ENCODE assay signal across 15 cellular contexts in the genomic region with DNA sequence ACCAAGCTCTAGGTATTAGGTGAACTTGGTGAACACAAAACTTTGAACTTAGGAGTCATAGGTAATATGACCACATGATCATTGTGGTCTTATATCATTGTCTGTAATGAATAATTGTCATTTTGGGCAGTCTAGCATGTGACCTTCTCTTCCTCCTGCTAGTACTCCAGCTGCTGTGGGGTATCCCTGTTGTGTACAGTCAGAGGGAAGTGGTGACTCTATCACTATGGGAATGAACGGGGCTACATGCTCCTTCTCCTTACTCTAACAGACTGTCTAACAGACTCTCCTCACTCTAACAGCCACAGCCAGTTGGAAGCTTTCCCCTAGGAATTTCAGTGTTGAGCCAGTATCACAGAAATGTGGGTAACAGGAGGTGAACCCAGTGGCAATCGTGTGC.
DNase-seq lines count a peak whose midpoint lies in the region; ATAC-seq and TF ChIP-seq lines count a peak whose summit lies in the region.
"Had no signal": no experiment of that assay in that cellular context is flagged by ENCODE, and none has a peak within 500 bp of the region (broad histone marks: within the 10 kb centered on the region; RNA-seq: fewer than 3 reads in every experiment).

No MANE protein-coding gene starts in this region.

- no peaks in the 10 kb centered on the region for H3F3A ChIP-seq in PC-9 (ENCODE audit: insufficient read depth, low read depth)

- no peaks in the 10 kb centered on the region for H4K20me1 ChIP-seq in PC-9 (ENCODE audit: insufficient read depth)

- H3K36me3 Mint-ChIP-seq in stimulated activated effector memory CD8-positive, alpha-beta T cell treated with anti-CD3 and anti-CD28 coated beads, Interleukin-12 subunit alpha, Interleukin-12 subunit beta, amount 100 ng/mL, for 72 hours = no peaks in the 10 kb centered on the region
- no peaks in the 10 kb centered on the region for H3K36me3 Mint-ChIP-seq in CD8-positive, alpha-beta T cell
- H3K36me3 Mint-ChIP-seq: activated naive CD4-positive, alpha-beta T cell treated with anti-CD3 and anti-CD28 coated beads, Interleukin-2, amount 10 ng/mL, durations not matched to agents 7 days and 5 days had no signal

- peak; percentile 27 for ATAC-seq in GM18867 (IDR thresholded peaks at IDR 0.05; ENCODE audit: unreplicated experiment)
- ATAC-seq in stimulated activated effector memory CD8-positive, alpha-beta T cell treated with anti-CD3 and anti-CD28 coated beads, Interleukin-12 subunit alpha, Interleukin-12 subunit beta, amount 100 ng/mL, for 72 hours = peak; percentile 50
- no peak for ATAC-seq in foreskin keratinocyte
- ATAC-seq in CD8-positive, alpha-beta T cell = no peak
- ATAC-seq: psoas muscle had no signal

- H3K4me1 ChIP-seq in foreskin keratinocyte = no peaks in the 10 kb centered on the region
- H3K4me1 ChIP-seq in PC-9 (replicated peaks; ENCODE audit: insufficient read depth) = no peaks in the 10 kb centered on the region
- H3K4me1 ChIP-seq in CD8-positive, alpha-beta T cell (ENCODE audit: insufficient read depth, low read length) = no peaks in the 10 kb centered on the region
- H3K4me1 ChIP-seq: psoas muscle, vagina had no signal

- H3K4me3 ChIP-seq in PC-9 = no peak overlapping the region
- H3K4me3 ChIP-seq in CD8-positive, alpha-beta T cell (ENCODE audit: low read depth, low read length) = no peak overlapping the region
- H3K4me3 ChIP-seq: psoas muscle, vagina had no signal

- TF ChIP-seq CTCF in foreskin keratinocyte (conservative IDR thresholded peaks at IDR 0.05) (no peak), PC-9 (conservative IDR thresholded peaks at IDR 0.05) (no peak)
- no peak for TF ChIP-seq CTCF in CD8-positive, alpha-beta T cell (IDR thresholded peaks at IDR 0.05)

- H3K9me3 ChIP-seq in PC-9 (ENCODE audit: insufficient read depth, low read depth) = no peaks in the 10 kb centered on the region
- no peaks in the 10 kb centered on the region for H3K9me3 ChIP-seq in CD8-positive, alpha-beta T cell (ENCODE audit: low read length)
- H3K9me3 ChIP-seq: psoas muscle, vagina had no signal

- H3K27ac Mint-ChIP-seq in stimulated activated effector memory CD8-positive, alpha-beta T cell treated with anti-CD3 and anti-CD28 coated beads, Interleukin-12 subunit alpha, Interleukin-12 subunit beta, amount 100 ng/mL, for 72 hours = no peak overlapping the region
- no peak overlapping the region for H3K27ac Mint-ChIP-seq in CD8-positive, alpha-beta T cell
- H3K27ac Mint-ChIP-seq: activated naive CD4-positive, alpha-beta T cell treated with anti-CD3 and anti-CD28 coated beads, Interleukin-2, amount 10 ng/mL, durations not matched to agents 7 days and 5 days had no signal

- H3K36me3 ChIP-seq in PC-9 (ENCODE audit: low read depth) = no peaks in the 10 kb centered on the region
- H3K36me3 ChIP-seq in CD8-positive, alpha-beta T cell (ENCODE audit: insufficient read depth, low read length) = no peaks in the 10 kb centered on the region
- H3K36me3 ChIP-seq: vagina had no signal

- H3K9me3 Mint-ChIP-seq in stimulated activated effector memory CD8-positive, alpha-beta T cell treated with anti-CD3 and anti-CD28 coated beads, Interleukin-12 subunit alpha, Interleukin-12 subunit beta, amount 100 ng/mL, for 72 hours = no peaks in the 10 kb centered on the region
- H3K9me3 Mint-ChIP-seq in CD8-positive, alpha-beta T cell = no peaks in the 10 kb centered on the region
- H3K9me3 Mint-ChIP-seq: activated naive CD4-positive, alpha-beta T cell treated with anti-CD3 and anti-CD28 coated beads, Interleukin-2, amount 10 ng/mL, durations not matched to agents 7 days and 5 days had no signal

- H3K27me3 Mint-ChIP-seq in CD8-positive, alpha-beta T cell (ENCODE audit: low read depth) = peaks cover 13% of the 10 kb centered on the region

- no peaks in the 10 kb centered on the region for H3K9me2 ChIP-seq in PC-9 (ENCODE audit: insufficient read depth)

- CTCF ChIA-PET in PC-9 (lab: Charles Lee) = no interaction called here
- CTCF ChIA-PET in CD8-positive, alpha-beta T cell (lab: Charles Lee) = no interaction called here

- no peaks in the 10 kb centered on the region for H3K27me3 ChIP-seq in foreskin keratinocyte
- H3K27me3 ChIP-seq in PC-9 (ENCODE audit: insufficient read depth, low read depth) = no peaks in the 10 kb centered on the region
- no peaks in the 10 kb centered on the region for H3K27me3 ChIP-seq in CD8-positive, alpha-beta T cell (ENCODE audit: insufficient read depth, low read length)
- H3K27me3 ChIP-seq: vagina had no signal

- H3K4me2 ChIP-seq in PC-9 = no peak overlapping the region

- H3K4me3 Mint-ChIP-seq in stimulated activated effector memory CD8-positive, alpha-beta T cell treated with anti-CD3 and anti-CD28 coated beads, Interleukin-12 subunit alpha, Interleukin-12 subunit beta, amount 100 ng/mL, for 72 hours = no peak overlapping the region
- no peak overlapping the region for H3K4me3 Mint-ChIP-seq in CD8-positive, alpha-beta T cell
- H3K4me3 Mint-ChIP-seq: activated naive CD4-positive, alpha-beta T cell treated with anti-CD3 and anti-CD28 coated beads, Interleukin-2, amount 10 ng/mL, durations not matched to agents 7 days and 5 days had no signal

- POLR2A ChIA-PET in PC-9 (lab: Charles Lee; ENCODE audit: unreplicated experiment) = no interaction called here
- POLR2A ChIA-PET in CD8-positive, alpha-beta T cell (lab: Charles Lee) = no interaction called here

- H2AFZ ChIP-seq in PC-9 = no peak overlapping the region

- H3K27ac ChIP-seq in foreskin keratinocyte (no peak overlapping the region), PC-9 (no peak overlapping the region)
- H3K27ac ChIP-seq in CD8-positive, alpha-beta T cell (ENCODE audit: low read depth, low read length) = no peak overlapping the region
- H3K27ac ChIP-seq: psoas muscle, vagina had no signal

- intact Hi-C loops in PC-9 (cut with micrococcal nuclease; ENCODE audit: unreplicated experiment) = no loop called here
- intact Hi-C loops in CD8-positive, alpha-beta T cell (cut with DNase I, micrococcal nuclease) = no loop called here

- H3K4me1 Mint-ChIP-seq in stimulated activated effector memory CD8-positive, alpha-beta T cell treated with anti-CD3 and anti-CD28 coated beads, Interleukin-12 subunit alpha, Interleukin-12 subunit beta, amount 100 ng/mL, for 72 hours = no peaks in the 10 kb centered on the region
- H3K4me1 Mint-ChIP-seq in CD8-positive, alpha-beta T cell (ENCODE audit: low read depth) = no peaks in the 10 kb centered on the region

- peak; percentile 14 for DNase-seq in HT1080 (ENCODE audit: low read depth)
- peak; percentile 46 for DNase-seq in kidney tubule cell (ENCODE audit: low spot score)
- DNase-seq in stimulated activated effector memory CD8-positive, alpha-beta T cell treated with anti-CD3 and anti-CD28 coated beads, Interleukin-12 subunit alpha, Interleukin-12 subunit beta, amount 100 ng/mL, for 72 hours (ENCODE audit: low spot score in 2 of 2) = no peak
- DNase-seq in foreskin keratinocyte = no peak
- no peak for DNase-seq in PC-9
- no peak for DNase-seq in CD8-positive, alpha-beta T cell
- no peak for DNase-seq in DMS114 treated with DMSO at 0.1 percent for 48 hours (lab: John Stamatoyannopoulos, UW; ENCODE audit: unreplicated experiment)
- DNase-seq: activated CD4-positive, CD25-positive, alpha-beta regulatory T cell; activated naive CD4-positive, alpha-beta T cell treated with anti-CD3 and anti-CD28 coated beads, Interleukin-2, amount 10 ng/mL, durations not matched to agents 7 days and 5 days; effector memory CD4-positive, alpha-beta T cell; foreskin fibroblast; NCI-H1436 treated with DMSO at 0.1 percent for 48 hours; psoas muscle had no signal

- BruUV-seq in PC-9 (replicated peaks; lab: Mats Ljungman, UMichigan) = no TSS peak

- H3K79me2 ChIP-seq in PC-9 (ENCODE audit: low read depth) = no peaks in the 10 kb centered on the region

Comparison
In these comparisons a context has a peak if more than half of its experiments do, and no peak if none do; other contexts are left out.
1. ATAC-seq: peak in GM18867 (single experiment) and stimulated activated effector memory CD8-positive, alpha-beta T cell treated with anti-CD3 and anti-CD28 coated beads, Interleukin-12 subunit alpha, Interleukin-12 subunit beta, amount 100 ng/mL, for 72 hours (single experiment); none in foreskin keratinocyte (single experiment) and CD8-positive, alpha-beta T cell (single experiment).
2. DNase-seq: peak in HT1080 (single experiment) and kidney tubule cell (single experiment); none in stimulated activated effector memory CD8-positive, alpha-beta T cell treated with anti-CD3 and anti-CD28 coated beads, Interleukin-12 subunit alpha, Interleukin-12 subunit beta, amount 100 ng/mL, for 72 hours (0 of 2), foreskin keratinocyte (0 of 2), PC-9 (0 of 2), CD8-positive, alpha-beta T cell (0 of 7) and DMS114 treated with DMSO at 0.1 percent for 48 hours (single experiment).